In the genomic region with DNA sequence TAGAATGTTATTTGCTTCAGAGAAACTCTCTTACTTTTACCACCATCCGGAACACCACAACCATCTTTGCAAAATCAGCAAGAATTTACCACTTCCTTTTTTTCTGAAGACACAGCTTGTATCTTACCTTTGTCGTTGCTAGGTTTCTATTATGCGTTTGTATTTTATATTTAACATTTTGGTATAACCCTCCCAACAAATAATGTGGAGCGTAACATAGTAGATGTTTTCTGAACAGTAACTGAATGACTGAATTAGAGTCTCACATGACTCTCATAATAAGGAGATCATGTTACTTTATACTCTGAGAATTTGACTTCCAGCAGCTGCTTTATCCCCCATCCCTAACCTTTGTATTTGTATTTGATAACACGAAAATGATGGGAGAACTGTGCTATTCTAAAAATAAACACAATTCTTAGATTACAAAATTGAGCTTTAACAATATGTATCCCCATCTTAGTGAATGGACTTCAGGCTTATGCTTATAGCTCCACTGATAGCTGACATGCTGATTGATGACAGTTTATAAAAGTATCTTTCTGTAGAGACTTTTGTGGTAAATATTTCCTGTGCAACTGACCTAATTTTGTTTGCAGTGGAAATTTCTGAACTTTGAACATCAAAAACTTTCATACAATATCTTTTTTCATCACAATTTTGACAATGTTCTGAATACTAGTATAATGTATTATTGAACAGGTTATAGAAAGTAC, we compare ENCODE assay signal across 13 cellular contexts. TPM values are rescaled to one million over a fixed set of nuclear protein-coding genes. Genes with fewer than 3 reads are reported as not detected.
DNase-seq lines count a peak whose midpoint lies in the region; ATAC-seq and TF ChIP-seq lines count a peak whose summit lies in the region.
"Had no signal": no experiment of that assay in that cellular context is flagged by ENCODE, and none has a peak within 500 bp of the region (broad histone marks: within the 10 kb centered on the region; RNA-seq: fewer than 3 reads in every experiment).

No MANE protein-coding gene starts in this region.

- H3K4me2 ChIP-seq in BLaER1 = peak overlapping the region; percentile 63

- peak; percentile 78 for ATAC-seq in GM19395 (IDR thresholded peaks at IDR 0.05; ENCODE audit: unreplicated experiment)
- no peak for ATAC-seq in WTC11
- ATAC-seq: psoas muscle had no signal

- H3K27ac ChIP-seq in BLaER1 (peak overlapping the region; percentile 2; the same call in 1 of the 2 replicates), colonic mucosa (peak overlapping the region; percentile 18)
- H3K27ac ChIP-seq: epithelial cell of prostate, psoas muscle had no signal

- H3K27me3 ChIP-seq in BLaER1 (no peaks in the 10 kb centered on the region), colonic mucosa (no peaks in the 10 kb centered on the region)

- H3K9me3 Mint-ChIP-seq in chondrocyte (ENCODE audit: low read depth) (peaks cover 19% of the 10 kb centered on the region), WTC11 (peaks cover 24% of the 10 kb centered on the region)

- intact Hi-C loops in colonic mucosa (cut with DNase I) = no loop called here

- 0 out of 2 replicates have a peak, but pooled peaks cover 7% of the 10 kb centered on the region for H3K36me3 ChIP-seq in BLaER1
- no peaks in the 10 kb centered on the region for H3K36me3 ChIP-seq in colonic mucosa

- DNase-seq in NCI-H146 treated with DMSO at 0.1 percent for 48 hours (lab: John Stamatoyannopoulos, UW; ENCODE audit: unreplicated experiment) = peak; percentile 65
- no peak for DNase-seq in colonic mucosa
- DNase-seq in activated effector memory CD4-positive, alpha-beta T cell treated with anti-CD3 and anti-CD28 coated beads, Interleukin-2, amount 50 U/mL, for 16 hours = no peak
- DNase-seq in hepatic stellate cell (ENCODE audit: low spot score) = no peak
- DNase-seq in chondrocyte (ENCODE audit: low spot score) = no peak
- no peak for DNase-seq in WTC11 (ENCODE audit: low spot score)
- DNase-seq: amniotic stem cell, kidney, NCI-H2029, psoas muscle had no signal

- H3K27me3 Mint-ChIP-seq in chondrocyte (ENCODE audit: low read depth) = peaks cover 2% of the 10 kb centered on the region
- peaks cover 4% of the 10 kb centered on the region; the same call in 1 of the 2 replicates for H3K27me3 Mint-ChIP-seq in WTC11 (ENCODE audit: low read depth)

- H3K4me1 Mint-ChIP-seq in chondrocyte (ENCODE audit: low read depth) (no peaks in the 10 kb centered on the region), WTC11 (no peaks in the 10 kb centered on the region)

- H3K4me3 ChIP-seq in BLaER1 (no peak overlapping the region), colonic mucosa (no peak overlapping the region)
- H3K4me3 ChIP-seq: psoas muscle had no signal

- CTCF ChIA-PET in WTC11 (lab: Charles Lee) = no interaction called here

- POLR2A ChIA-PET in WTC11 (lab: Charles Lee) = no interaction called here

- H3K4me1 ChIP-seq in BLaER1 (peaks cover 33% of the 10 kb centered on the region), colonic mucosa (no peaks in the 10 kb centered on the region)
- H3K4me1 ChIP-seq: psoas muscle had no signal

- H3K9ac ChIP-seq in BLaER1 (no peak overlapping the region), colonic mucosa (ENCODE audit: low read depth in 2 of 2, low read length in 2 of 2) (no peak overlapping the region)

- H3K4me3 Mint-ChIP-seq in chondrocyte (ENCODE audit: unreplicated experiment) (no peak overlapping the region), WTC11 (no peak overlapping the region)

- H3K9me3 ChIP-seq in BLaER1 (peaks cover 21% of the 10 kb centered on the region), colonic mucosa (no peaks in the 10 kb centered on the region)
- H3K9me3 ChIP-seq: psoas muscle had no signal

- no peak for TF ChIP-seq CTCF in colonic mucosa (IDR thresholded peaks at IDR 0.05)
- TF ChIP-seq CTCF in chondrocyte (IDR thresholded peaks at IDR 0.05) = no peak
- TF ChIP-seq CTCF in WTC11 (IDR thresholded peaks at IDR 0.05) = no peak

- H3K36me3 Mint-ChIP-seq in chondrocyte (ENCODE audit: low read depth) (peaks cover 4% of the 10 kb centered on the region), WTC11 (peaks cover 22% of the 10 kb centered on the region)

- H4K20me1 ChIP-seq in BLaER1 = no peaks in the 10 kb centered on the region

- H3K27ac Mint-ChIP-seq in chondrocyte (ENCODE audit: unreplicated experiment) (no peak overlapping the region), WTC11 (no peak overlapping the region)

TF ChIP-seq in WTC11, 78 proteins besides CTCF, POLR2A, EP300 and RAD21:
- TF ChIP-seq ZNF396 (CRISPR knock-in tag; IDR thresholded peaks at IDR 0.05; ENCODE audit: borderline replicate concordance) = no peak
- TF ChIP-seq, protein P1, sequence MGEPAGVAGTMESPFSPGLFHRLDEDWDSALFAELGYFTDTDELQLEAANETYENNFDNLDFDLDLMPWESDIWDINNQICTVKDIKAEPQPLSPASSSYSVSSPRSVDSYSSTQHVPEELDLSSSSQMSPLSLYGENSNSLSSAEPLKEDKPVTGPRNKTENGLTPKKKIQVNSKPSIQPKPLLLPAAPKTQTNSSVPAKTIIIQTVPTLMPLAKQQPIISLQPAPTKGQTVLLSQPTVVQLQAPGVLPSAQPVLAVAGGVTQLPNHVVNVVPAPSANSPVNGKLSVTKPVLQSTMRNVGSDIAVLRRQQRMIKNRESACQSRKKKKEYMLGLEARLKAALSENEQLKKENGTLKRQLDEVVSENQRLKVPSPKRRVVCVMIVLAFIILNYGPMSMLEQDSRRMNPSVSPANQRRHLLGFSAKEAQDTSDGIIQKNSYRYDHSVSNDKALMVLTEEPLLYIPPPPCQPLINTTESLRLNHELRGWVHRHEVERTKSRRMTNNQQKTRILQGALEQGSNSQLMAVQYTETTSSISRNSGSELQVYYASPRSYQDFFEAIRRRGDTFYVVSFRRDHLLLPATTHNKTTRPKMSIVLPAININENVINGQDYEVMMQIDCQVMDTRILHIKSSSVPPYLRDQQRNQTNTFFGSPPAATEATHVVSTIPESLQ (CRISPR knock-in tag; IDR thresholded peaks at IDR 0.05) = no peak
- TF ChIP-seq CREM (CRISPR knock-in tag; IDR thresholded peaks at IDR 0.05) = no peak

RNA-seq across cellular contexts. Expression of a gene that starts 7.9 kb away (rescaled TPM):
- total RNA-seq in colonic mucosa = 1 to 10 TPM; 1.7 to 2.6 TPM
- not detected in 3 replicates for total RNA-seq in chondrocyte
- not detected in 3 replicates for total RNA-seq in WTC11 (2021)

RNA-seq across cellular contexts. Expression of a gene that starts 53.9 kb away (rescaled TPM):
- total RNA-seq in colonic mucosa (1 to 10 TPM; 3.3 to 6.8 TPM), chondrocyte (3.7 to 5.1 TPM (median 4.6 TPM) in 3 replicates), WTC11 (2021) (6.2 to 9.8 TPM (median 7.1 TPM) in 3 replicates)
